8 cellular contexts compared by ENCODE assay signal in the genomic region with DNA sequence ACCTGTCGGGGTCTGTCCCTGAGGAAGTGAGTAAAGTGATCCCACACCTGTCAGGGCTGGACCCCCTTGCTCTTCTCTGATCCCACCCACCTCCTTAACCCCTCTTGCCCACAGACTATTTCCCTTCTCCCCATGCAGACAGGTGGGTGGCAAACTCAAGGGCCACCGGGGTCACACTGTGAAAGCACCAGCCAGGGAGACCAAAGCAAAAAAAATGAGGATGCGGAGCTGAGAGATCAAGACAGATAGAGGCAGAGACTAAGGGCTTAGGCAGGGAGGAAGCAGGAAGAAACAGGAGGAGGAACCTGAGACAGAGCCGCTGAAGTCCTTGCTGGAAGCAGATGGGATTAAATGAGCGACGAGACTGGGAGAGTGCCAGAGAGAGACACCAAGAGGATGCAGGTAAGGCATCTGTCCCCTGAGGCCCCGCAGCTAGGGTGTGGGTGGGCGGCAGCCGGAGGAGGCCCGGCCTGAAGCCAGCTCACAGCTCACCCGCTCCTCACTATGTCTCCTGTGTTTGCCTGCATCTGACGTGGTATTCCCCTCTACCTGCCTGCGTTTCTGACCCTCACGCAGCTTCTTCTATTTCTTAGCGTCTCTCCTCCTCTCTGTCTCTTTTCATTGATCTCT. TPM values are rescaled to one million over a fixed set of nuclear protein-coding genes. Genes with fewer than 3 reads are reported as not detected.
DNase-seq lines count a peak whose midpoint lies in the region; ATAC-seq and TF ChIP-seq lines count a peak whose summit lies in the region.

No MANE protein-coding gene starts in this region.

- no peak for ATAC-seq in HG02973 (IDR thresholded peaks at IDR 0.05; ENCODE audit: unreplicated experiment)
- no peak for ATAC-seq in GM21576 (IDR thresholded peaks at IDR 0.05; ENCODE audit: unreplicated experiment)

- POLR2A ChIA-PET in MCF 10A (lab: Yijun Ruan, JAX): interaction anchor here (1.5 to 2.4 kb wide), 3 partner anchors 12 to 33 kb away, joined by 3 to 14 read pairs (median 5); a partner anchor contains a TSS

- DNase-seq in AG10803 (ENCODE audit: low read depth): no peak
- DNase-seq in HFFc6: no peak
- DNase-seq in MCF 10A (ENCODE audit: unreplicated experiment): no peak
- no peak for DNase-seq in activated effector memory CD4-positive, alpha-beta T cell treated with anti-CD3 and anti-CD28 coated beads, Interleukin-2, amount 50 U/mL, for 16 hours
- DNase-seq in erythroblast (lab: John Stamatoyannopoulos, UW): no peak

- peaks cover 0 to 8% of the 10 kb centered on the region in 2 donors for H3K4me1 ChIP-seq in muscle layer of duodenum (ENCODE audit: control insufficient read depth in 1 of 2, insufficient read depth in 2 of 2, low read length in 2 of 2)

- intact Hi-C loops in MCF 10A (cut with micrococcal nuclease): loop anchor here (2.0 kb wide), 2 partner anchors 22 to 36 kb away; no protein-coding TSS in a partner anchor

- no peak overlapping the region for H3K27ac ChIP-seq in muscle layer of duodenum (ENCODE audit: low read length)

- peaks cover 6% of the 10 kb centered on the region for H3K27me3 Mint-ChIP-seq in HFFc6 (ENCODE audit: insufficient read depth)
- no peaks in the 10 kb centered on the region for H3K27me3 Mint-ChIP-seq in MCF 10A (ENCODE audit: insufficient read depth, unreplicated experiment)

- CTCF ChIA-PET in MCF 10A (lab: Yijun Ruan, JAX): interaction anchor here (0.7 kb wide), 1 partner anchor 85 kb away, joined by 5 read pairs; no protein-coding TSS in a partner anchor

- H3K4me1 Mint-ChIP-seq in HFFc6 (ENCODE audit: low read depth) (peaks cover 6% of the 10 kb centered on the region), MCF 10A (ENCODE audit: insufficient read depth, unreplicated experiment) (peaks cover 7% of the 10 kb centered on the region)

- peak overlapping the region; percentile 58 for H3K4me3 ChIP-seq in AG10803 (ENCODE audit: low read length)
- H3K4me3 ChIP-seq in muscle layer of duodenum (ENCODE audit: low read depth in 1 of 2, low read length in 2 of 2): peak overlapping the region; percentile 33 to 73

- H3K9me3 Mint-ChIP-seq in HFFc6: no peaks in the 10 kb centered on the region
- peaks cover 18% of the 10 kb centered on the region for H3K9me3 Mint-ChIP-seq in MCF 10A (ENCODE audit: unreplicated experiment)

- BruUV-seq in MCF 10A (replicated peaks; lab: Mats Ljungman, UMichigan): no TSS peak

- H3K36me3 ChIP-seq in muscle layer of duodenum (ENCODE audit: control insufficient read depth in 1 of 2, insufficient read depth in 2 of 2, low read length in 2 of 2): peaks cover 0 to 13% of the 10 kb centered on the region in 2 donors

- no peaks in the 10 kb centered on the region for H3K9me3 ChIP-seq in muscle layer of duodenum (ENCODE audit: control insufficient read depth in 1 of 2, low read length in 2 of 2)

- H3K27ac Mint-ChIP-seq in HFFc6 (peak overlapping the region; percentile 19), MCF 10A (ENCODE audit: low read depth, unreplicated experiment) (no peak overlapping the region)

- no peaks in the 10 kb centered on the region for H3K27me3 ChIP-seq in muscle layer of duodenum (ENCODE audit: low read depth, low read length)

- TF ChIP-seq POLR2A in erythroblast (IDR thresholded peaks at IDR 0.05; ENCODE audit: low read length): no peak

- H3K36me3 Mint-ChIP-seq in HFFc6 (ENCODE audit: low read depth): no peaks in the 10 kb centered on the region
- peaks cover 5% of the 10 kb centered on the region for H3K36me3 Mint-ChIP-seq in MCF 10A (ENCODE audit: insufficient read depth, unreplicated experiment)

- H3K4me3 Mint-ChIP-seq in HFFc6 (peak overlapping the region; percentile 76), MCF 10A (ENCODE audit: unreplicated experiment) (peak overlapping the region; percentile 33)

- TF ChIP-seq CTCF in AG10803 (conservative IDR thresholded peaks at IDR 0.05; ENCODE audit: low read length): no peak
- TF ChIP-seq CTCF in HFFc6 (IDR thresholded peaks at IDR 0.05): no peak
- TF ChIP-seq CTCF in MCF 10A (IDR thresholded peaks at IDR 0.05; ENCODE audit: unreplicated experiment): no peak

RNA-seq across cellular contexts. Expression of a gene that starts 7.2 kb away (rescaled TPM):
- 10 to 100 TPM; 53.0 to 65.2 (median 61.6) TPM for total RNA-seq in HFFc6 (2021; fragmentation: NEBNext Ultra II Directional; extraction: Animal tissue kit (Norgen Biotek cat#: 25700))
- 70.6 and 73.7 TPM in 2 replicates for total RNA-seq in MCF 10A (2022)

RNA-seq across cellular contexts. Expression of a gene that starts 7.3 kb away (rescaled TPM):
- total RNA-seq in HFFc6 (2021; fragmentation: NEBNext Ultra II Directional; extraction: Animal tissue kit (Norgen Biotek cat#: 25700)): 10 to 100 TPM; 66.3 to 82.1 (median 71.1) TPM
- 126 and 150 TPM in 2 replicates for total RNA-seq in MCF 10A (2022)

RNA-seq across cellular contexts. Expression of a gene that starts 21.0 kb away (rescaled TPM):
- 10 to 100 TPM; 45.0 to 53.7 (median 47.0) TPM for total RNA-seq in HFFc6 (2021; fragmentation: NEBNext Ultra II Directional; extraction: Animal tissue kit (Norgen Biotek cat#: 25700))
- 38.6 and 43.5 TPM in 2 replicates for total RNA-seq in MCF 10A (2022)

RNA-seq across cellular contexts. Expression of a gene that starts 28.4 kb away (rescaled TPM):
- 1 to 10 TPM; 5.8 to 7.5 (median 6.5) TPM for total RNA-seq in HFFc6 (2021; fragmentation: NEBNext Ultra II Directional; extraction: Animal tissue kit (Norgen Biotek cat#: 25700))
- 8.0 and 9.2 TPM in 2 replicates for total RNA-seq in MCF 10A (2022)

RNA-seq across cellular contexts. Expression of a gene that starts 55.0 kb away (rescaled TPM):
- not detected for total RNA-seq in HFFc6 (2021; fragmentation: NEBNext Ultra II Directional; extraction: Animal tissue kit (Norgen Biotek cat#: 25700))
- total RNA-seq in MCF 10A (2022): 5.0 and 6.3 TPM in 2 replicates
